Comparison of ENCODE assay signal across 21 cellular contexts in the genomic region with DNA sequence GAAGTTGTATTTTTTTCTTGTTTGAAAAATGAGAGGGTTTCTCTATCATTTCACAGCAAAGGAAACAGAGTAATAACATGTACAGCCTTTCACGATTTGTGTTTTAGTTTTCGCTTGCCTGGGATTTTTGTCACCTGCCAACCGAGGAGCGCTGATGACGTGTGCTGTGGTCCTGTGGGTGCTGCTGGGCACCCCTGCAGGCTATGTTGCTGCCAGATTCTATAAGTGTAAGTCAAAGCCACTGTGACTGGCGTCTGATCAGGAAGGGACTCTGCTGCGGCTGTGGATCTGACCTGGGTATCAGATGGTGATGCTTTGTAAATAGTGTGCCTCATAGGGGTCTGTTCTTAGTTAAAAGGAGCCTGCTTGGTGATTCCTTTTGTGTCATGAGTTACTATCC. TPM values are rescaled to one million over a fixed set of nuclear protein-coding genes. Genes with fewer than 3 reads are reported as not detected.
DNase-seq lines count a peak whose midpoint lies in the region; ATAC-seq, FAIRE-seq and TF ChIP-seq lines count a peak whose summit lies in the region.
"Had no signal": no experiment of that assay in that cellular context is flagged by ENCODE, and none has a peak within 500 bp of the region (broad histone marks: within the 10 kb centered on the region; RNA-seq: fewer than 3 reads in every experiment).

No MANE protein-coding gene starts in this region.

- intact Hi-C loops in GM12878 (cut with micrococcal nuclease; ENCODE audit: unreplicated experiment), result loop anchor here (10.0 kb wide), 1 partner anchor 102 kb away; no protein-coding TSS in a partner anchor
- intact Hi-C loops in adrenal gland (cut with DNase I), result no loop called here
- intact Hi-C loops in uterus (cut with DNase I; ENCODE audit: low total_unique reads), result no loop called here

- peaks cover 65% of the 10 kb centered on the region for H3K4me1 ChIP-seq in GM12878 (ENCODE audit: control insufficient read depth, insufficient read depth, low read length)
- H3K4me1 ChIP-seq in neural progenitor cell, result no peaks in the 10 kb centered on the region
- peaks cover 0 to 10% of the 10 kb centered on the region in 2 donors for H3K4me1 ChIP-seq in adrenal gland (replicated peaks in 1 of 2)
- no peaks in the 10 kb centered on the region for H3K4me1 ChIP-seq in uterus
- H3K4me1 ChIP-seq: SJSA1 had no signal

- peak overlapping the region; percentile 70 for H3K27ac Mint-ChIP-seq in activated naive CD4-positive, alpha-beta T cell treated with anti-CD3 and anti-CD28 coated beads, Interleukin-2, amount 10 ng/mL, durations not matched to agents 7 days and 5 days
- H3K27ac Mint-ChIP-seq in neural progenitor cell, result peak overlapping the region; percentile 2
- H3K27ac Mint-ChIP-seq in T-helper 2 cell treated with Interferon-gamma antibody and Interleukin-4, amounts not matched to agents 5 μg/mL and 100 μg/mL, for 36 hours, result no peak overlapping the region

- no peaks in the 10 kb centered on the region for H3K9me3 ChIP-seq in GM12878 (replicated peaks; ENCODE audit: control insufficient read depth, insufficient read depth, low read length)
- no peaks in the 10 kb centered on the region for H3K9me3 ChIP-seq in neural progenitor cell (ENCODE audit: low read depth)
- H3K9me3 ChIP-seq in adrenal gland (replicated peaks in 1 of 3), result no peaks in the 10 kb centered on the region
- no peaks in the 10 kb centered on the region for H3K9me3 ChIP-seq in uterus
- H3K9me3 ChIP-seq: BLaER1 treated with 17β-estradiol and CSF1 and Interleukin-3, amounts not matched to agents 10 nM and 100 nM; SJSA1 had no signal

- H3K36me3 Mint-ChIP-seq in activated naive CD4-positive, alpha-beta T cell treated with anti-CD3 and anti-CD28 coated beads, Interleukin-2, amount 10 ng/mL, durations not matched to agents 7 days and 5 days, result peaks cover 79% of the 10 kb centered on the region
- peaks cover 21% of the 10 kb centered on the region for H3K36me3 Mint-ChIP-seq in neural progenitor cell
- peaks cover 74% of the 10 kb centered on the region for H3K36me3 Mint-ChIP-seq in T-helper 2 cell treated with Interferon-gamma antibody and Interleukin-4, amounts not matched to agents 5 μg/mL and 100 μg/mL, for 36 hours (ENCODE audit: low read depth)

- H3K27ac ChIP-seq in GM12878 (ENCODE audit: control insufficient read depth, insufficient read depth) (peak overlapping the region; percentile 88), neural progenitor cell (no peak overlapping the region), adrenal gland (no peak overlapping the region), uterus (no peak overlapping the region)
- H3K27ac ChIP-seq: BLaER1 treated with 17β-estradiol and CSF1 and Interleukin-3, amounts not matched to agents 10 nM and 100 nM; GM23248; PC-9; SJSA1 had no signal

- no peak for TF ChIP-seq CTCF in GM12878 (IDR thresholded peaks at IDR 0.05 in 2 of 3, conservative IDR thresholded peaks at IDR 0.05 in 1 of 3; ENCODE audit: control insufficient read depth in 2 of 3, extremely low read depth in 1 of 3, insufficient read depth in 1 of 3, low read depth in 3 of 3, low read length in 3 of 3)
- no peak for TF ChIP-seq CTCF in neural progenitor cell (IDR thresholded peaks at IDR 0.05)
- TF ChIP-seq CTCF in adrenal gland (IDR thresholded peaks at IDR 0.05), result no peak
- no peak for TF ChIP-seq CTCF in uterus (IDR thresholded peaks at IDR 0.05)

- WGBS in GM12878 (ENCODE audit: insufficient coverage, insufficient replicate concordance, low lambda C conversion rate, missing lambda C conversion rate), result 100% methylated on average over 7 of the region's 7 CpGs
- WGBS in adrenal gland, 4 donors, result 90 to 96% (median 93%) methylated on average over 7 of the region's 7 CpGs

- POLR2A ChIA-PET in GM12878 (lab: Charles Lee), result no interaction called here

- H3K4me3 ChIP-seq in GM12878 (no peak overlapping the region), neural progenitor cell (no peak overlapping the region), adrenal gland (no peak overlapping the region), uterus (no peak overlapping the region)
- H3K4me3 ChIP-seq: BLaER1 treated with 17β-estradiol and CSF1 and Interleukin-3, amounts not matched to agents 10 nM and 100 nM; GM23248; PC-9; SJSA1 had no signal

- no peak overlapping the region for H2AFZ ChIP-seq in GM12878 (ENCODE audit: control insufficient read depth, low read depth, low read length)
- H2AFZ ChIP-seq in neural progenitor cell (replicated peaks), result no peak overlapping the region
- H2AFZ ChIP-seq: GM23248, PC-9 had no signal

- no peak for DNase-seq in activated naive CD4-positive, alpha-beta T cell treated with anti-CD3 and anti-CD28 coated beads, Interleukin-2, amount 10 ng/mL, durations not matched to agents 7 days and 5 days
- no peak for DNase-seq in activated naive CD4-positive, alpha-beta T cell treated with Interleukin-2 at 50 U/mL for 16 hours
- DNase-seq in GM19239 (ENCODE audit: insufficient read length, low spot score) (no peak), GM12878 (ENCODE audit: low read depth, low spot score) (no peak), neural progenitor cell (ENCODE audit: low spot score) (no peak), adrenal gland (no peak), uterus (no peak)
- DNase-seq in T-helper 2 cell treated with Interferon-gamma antibody and Interleukin-4, amounts not matched to agents 5 μg/mL and 100 μg/mL, for 36 hours (ENCODE audit: low spot score), result no peak
- DNase-seq: Calu3, DMS79, GM23248, KBM-7, NCI-H1436, NCI-H2029 treated with DMSO at 0.1 percent for 48 hours, NCI-H2171 treated with DMSO at 0.1 percent for 48 hours, NCI-H510A, NCI-H82, PC-9 had no signal

- no peak overlapping the region for H3K9ac ChIP-seq in GM12878 (ENCODE audit: control insufficient read depth, insufficient read depth, low read length)
- no peak overlapping the region for H3K9ac ChIP-seq in neural progenitor cell
- H3K9ac ChIP-seq: BLaER1 treated with 17β-estradiol and CSF1 and Interleukin-3, amounts not matched to agents 10 nM and 100 nM; GM23248 had no signal

- no peak for ATAC-seq in GM12878

- TF ChIP-seq EP300 in GM12878 (IDR thresholded peaks at IDR 0.05; ENCODE audit: borderline replicate concordance in 1 of 2, control insufficient read depth in 1 of 2, low read depth in 2 of 2, low read length in 2 of 2), result no peak

- no peak overlapping the region for H3K4me3 Mint-ChIP-seq in activated naive CD4-positive, alpha-beta T cell treated with anti-CD3 and anti-CD28 coated beads, Interleukin-2, amount 10 ng/mL, durations not matched to agents 7 days and 5 days
- H3K4me3 Mint-ChIP-seq in neural progenitor cell, result no peak overlapping the region
- no peak overlapping the region for H3K4me3 Mint-ChIP-seq in T-helper 2 cell treated with Interferon-gamma antibody and Interleukin-4, amounts not matched to agents 5 μg/mL and 100 μg/mL, for 36 hours

- CTCF ChIA-PET in activated naive CD4-positive, alpha-beta T cell treated with anti-CD3 and anti-CD28 coated beads, Interleukin-2, amount 10 ng/mL, durations not matched to agents 7 days and 5 days (lab: Charles Lee), result interaction anchor here (0.6 kb wide), 1 partner anchor 18 kb away, joined by 3 read pairs; no protein-coding TSS in a partner anchor
- CTCF ChIA-PET in GM12878 (lab: Yijun Ruan, JAX), result interaction anchor here (2.6 kb wide), 1 partner anchor 277 kb away, joined by 5 read pairs; no protein-coding TSS in a partner anchor

- H4K20me1 ChIP-seq in GM12878 (ENCODE audit: control insufficient read depth, insufficient read depth) (no peaks in the 10 kb centered on the region), neural progenitor cell (ENCODE audit: low read depth) (no peaks in the 10 kb centered on the region)

- RAD21 ChIA-PET in GM12878 (lab: Charles Lee; ENCODE audit: unreplicated experiment), result no interaction called here

- H3K79me2 ChIP-seq in GM12878 (ENCODE audit: control insufficient read depth, insufficient read depth, low read length) (no peaks in the 10 kb centered on the region), neural progenitor cell (ENCODE audit: low read depth) (no peaks in the 10 kb centered on the region)

- no peaks in the 10 kb centered on the region for H3K9me3 Mint-ChIP-seq in activated naive CD4-positive, alpha-beta T cell treated with anti-CD3 and anti-CD28 coated beads, Interleukin-2, amount 10 ng/mL, durations not matched to agents 7 days and 5 days
- no peaks in the 10 kb centered on the region for H3K9me3 Mint-ChIP-seq in neural progenitor cell
- no peaks in the 10 kb centered on the region for H3K9me3 Mint-ChIP-seq in T-helper 2 cell treated with Interferon-gamma antibody and Interleukin-4, amounts not matched to agents 5 μg/mL and 100 μg/mL, for 36 hours

- no peak for TF ChIP-seq RAD21 in GM12878 (IDR thresholded peaks at IDR 0.05; ENCODE audit: insufficient read depth, low read depth, low read length)

- no peaks in the 10 kb centered on the region for H3F3A ChIP-seq in neural progenitor cell (ENCODE audit: low read depth)

- H3K27me3 Mint-ChIP-seq in activated naive CD4-positive, alpha-beta T cell treated with anti-CD3 and anti-CD28 coated beads, Interleukin-2, amount 10 ng/mL, durations not matched to agents 7 days and 5 days, result no peaks in the 10 kb centered on the region
- no peaks in the 10 kb centered on the region for H3K27me3 Mint-ChIP-seq in neural progenitor cell (ENCODE audit: insufficient read depth, low read depth)
- no peaks in the 10 kb centered on the region for H3K27me3 Mint-ChIP-seq in T-helper 2 cell treated with Interferon-gamma antibody and Interleukin-4, amounts not matched to agents 5 μg/mL and 100 μg/mL, for 36 hours (ENCODE audit: low read depth)

- no peaks in the 10 kb centered on the region for H3K27me3 ChIP-seq in GM12878 (replicated peaks in 1 of 2; ENCODE audit: control insufficient read depth in 2 of 2, insufficient read depth in 2 of 2, low read length in 1 of 2)
- H3K27me3 ChIP-seq in neural progenitor cell, result no peaks in the 10 kb centered on the region
- no peaks in the 10 kb centered on the region for H3K27me3 ChIP-seq in adrenal gland
- no peaks in the 10 kb centered on the region for H3K27me3 ChIP-seq in uterus
- H3K27me3 ChIP-seq: BLaER1 treated with 17β-estradiol and CSF1 and Interleukin-3, amounts not matched to agents 10 nM and 100 nM; SJSA1 had no signal

- SMC1A ChIA-PET in GM12878 (lab: Charles Lee; ENCODE audit: uncharacterized antibody, unreplicated experiment), result interaction anchor here (2.1 kb wide), 1 partner anchor 12 kb away, joined by 7 read pairs; no protein-coding TSS in a partner anchor

- TF ChIP-seq POLR2A in GM12878 (IDR thresholded peaks at IDR 0.05; ENCODE audit: low read depth, low read length) (no peak), adrenal gland (IDR thresholded peaks at IDR 0.05) (no peak), uterus (IDR thresholded peaks at IDR 0.05) (no peak)

- in situ Hi-C loops in GM12878 (cut with MboI), result no loop called here

- peak; percentile 60 for FAIRE-seq in GM19239 (lab: Jason Lieb, UNC)
- FAIRE-seq in GM12878 (lab: Jason Lieb, UNC), result no peak
- FAIRE-seq: GM18507 had no signal

- peaks cover 67% of the 10 kb centered on the region for H3K4me1 Mint-ChIP-seq in activated naive CD4-positive, alpha-beta T cell treated with anti-CD3 and anti-CD28 coated beads, Interleukin-2, amount 10 ng/mL, durations not matched to agents 7 days and 5 days
- H3K4me1 Mint-ChIP-seq in neural progenitor cell, result no peaks in the 10 kb centered on the region
- H3K4me1 Mint-ChIP-seq in T-helper 2 cell treated with Interferon-gamma antibody and Interleukin-4, amounts not matched to agents 5 μg/mL and 100 μg/mL, for 36 hours (ENCODE audit: low read depth), result peaks cover 24% of the 10 kb centered on the region

- no TSS peak for BruUV-seq in GM12878 (replicated peaks; lab: Mats Ljungman, UMichigan)

- H3K36me3 ChIP-seq in GM12878 (ENCODE audit: control insufficient read depth in 2 of 2, insufficient read depth in 2 of 2, low read length in 1 of 2) (peaks cover 19 to 23% of the 10 kb centered on the region in 2 experiments), neural progenitor cell (peaks cover 3% of the 10 kb centered on the region), adrenal gland (replicated peaks in 1 of 2) (peaks cover 0 to 66% of the 10 kb centered on the region in 2 donors), uterus (no peaks in the 10 kb centered on the region)

- H3K4me2 ChIP-seq in GM12878 (ENCODE audit: control insufficient read depth, insufficient read depth), result peak overlapping the region; percentile 38
- H3K4me2 ChIP-seq in neural progenitor cell, result no peak overlapping the region
- H3K4me2 ChIP-seq: BLaER1 treated with 17β-estradiol and CSF1 and Interleukin-3, amounts not matched to agents 10 nM and 100 nM; PC-9 had no signal

RNA-seq across cellular contexts. Expression of gene TM9SF2, which starts 45.6 kb away (rescaled TPM):
- 49.7 and 55.0 TPM in 2 replicates for total RNA-seq in GM12878 (2013; cell fraction: nucleolus; rRNA removed)
- total RNA-seq in GM12878 (2014; rRNA removed) (89.3 and 113 TPM in 2 replicates), GM12878 (2014; rRNA removed; fragmentation: Illumina TruSeq; extraction: Trizol) (96.5 and 99.3 TPM in 2 replicates), GM12878 (2021) (75.0 and 77.2 TPM in 2 replicates), neural progenitor cell (ENCODE audit: low replicate concordance) (90.9 and 128 TPM in 2 replicates), adrenal gland (100 to 1,000 TPM; 100 to 144 (median 113) TPM), uterus (100 to 1,000 TPM in 2 of 4 donors, 10 to 100 TPM in 2; 70.9 to 219 (median 99.9) TPM)
- 29.1 TPM for polyA plus RNA-seq in GM12878 (2011; ENCODE audit: low read depth)
- polyA plus RNA-seq in GM12878 (2011; rRNA removed) (75.1 and 98.9 TPM in 2 replicates), GM12878 (2014; fragmentation: Illumina TruSeq; extraction: Trizol) (81.2 and 95.6 TPM in 2 replicates), GM12878 (2014; fragmentation: Nextera tagmentation; extraction: Ambion mirVana) (10 to 100 TPM; 34.6 to 42.5 TPM), GM12878 (2014; rRNA removed) (51.8 and 62.9 TPM in 2 replicates), GM12878 (2016; fragmentation: Nextera tagmentation; extraction: Ambion mirVana) (100 to 1,000 TPM; 122 to 128 TPM), adrenal gland (100 to 1,000 TPM in 1 of 3 donors, 10 to 100 TPM in 2; 22.7 to 146 (median 29.9) TPM)
- polyA plus RNA-seq in GM12878 (2011; cell fraction: cytosol; rRNA removed), result 28.8 and 35.5 TPM in 2 replicates
- 32.7 and 35.4 TPM in 2 replicates for polyA plus RNA-seq in GM12878 (2011; cell fraction: nucleus; rRNA removed)
- polyA plus RNA-seq in GM12878 (2012), result 41.6 and 48.4 TPM in 2 replicates
- 51.3 and 62.7 TPM in 2 replicates for polyA minus RNA-seq in GM12878 (2011; rRNA and poly(A)+ RNA removed)
- 37.8 and 67.8 TPM in 2 replicates for polyA minus RNA-seq in GM12878 (2011; cell fraction: cytosol; rRNA and poly(A)+ RNA removed)
- 17.5 and 30.4 TPM in 2 replicates for polyA minus RNA-seq in GM12878 (2011; cell fraction: nucleus; rRNA and poly(A)+ RNA removed)

RNA-seq across cellular contexts. Expression of gene CLYBL, which starts 59.6 kb away (rescaled TPM):
- total RNA-seq in GM12878 (2013; cell fraction: nucleolus; rRNA removed), result 7.6 and 14.3 TPM in 2 replicates
- total RNA-seq in GM12878 (2014; rRNA removed) (4.5 and 5.7 TPM in 2 replicates), GM12878 (2014; rRNA removed; fragmentation: Illumina TruSeq; extraction: Trizol) (6.4 and 8.3 TPM in 2 replicates), GM12878 (2021) (4.7 and 8.7 TPM in 2 replicates), neural progenitor cell (ENCODE audit: low replicate concordance) (12.1 and 14.2 TPM in 2 replicates), adrenal gland (10 to 100 TPM in 6 of 8 donors, 1 to 10 TPM in 2; 5.0 to 29.9 (median 15.8) TPM), uterus (10 to 100 TPM in 1 of 4 donors, 1 to 10 TPM in 2, under 1 TPM in 1; 0.29 to 34.3 (median 7.2) TPM)
- polyA plus RNA-seq in GM12878 (2011; ENCODE audit: low read depth), result 7.0 TPM
- polyA plus RNA-seq in GM12878 (2011; rRNA removed) (11.4 and 14.7 TPM in 2 replicates), GM12878 (2014; fragmentation: Illumina TruSeq; extraction: Trizol) (8.2 and 10.7 TPM in 2 replicates), GM12878 (2014; fragmentation: Nextera tagmentation; extraction: Ambion mirVana) (1 to 10 TPM; 3.8 to 5.8 TPM), GM12878 (2014; rRNA removed) (5.0 and 9.8 TPM in 2 replicates), GM12878 (2016; fragmentation: Nextera tagmentation; extraction: Ambion mirVana) (1 to 10 TPM; 5.3 to 7.1 TPM), adrenal gland (10 to 100 TPM in 1 of 3 donors, 1 to 10 TPM in 2; 8.3 to 22.3 (median 8.6) TPM)
- 5.6 and 6.0 TPM in 2 replicates for polyA plus RNA-seq in GM12878 (2011; cell fraction: cytosol; rRNA removed)
- polyA plus RNA-seq in GM12878 (2011; cell fraction: nucleus; rRNA removed), result 10.9 and 17.0 TPM in 2 replicates
- 9.9 and 10.2 TPM in 2 replicates for polyA plus RNA-seq in GM12878 (2012)
- polyA minus RNA-seq in GM12878 (2011; rRNA and poly(A)+ RNA removed), result 3.7 and 6.9 TPM in 2 replicates
- polyA minus RNA-seq in GM12878 (2011; cell fraction: cytosol; rRNA and poly(A)+ RNA removed), result 2.3 TPM in 1 of 2 replicates, not detected in the other
- polyA minus RNA-seq in GM12878 (2011; cell fraction: nucleus; rRNA and poly(A)+ RNA removed), result 6.1 and 7.0 TPM in 2 replicates
